Comparison of ENCODE assay signal across 9 cellular contexts in the genomic region with DNA sequence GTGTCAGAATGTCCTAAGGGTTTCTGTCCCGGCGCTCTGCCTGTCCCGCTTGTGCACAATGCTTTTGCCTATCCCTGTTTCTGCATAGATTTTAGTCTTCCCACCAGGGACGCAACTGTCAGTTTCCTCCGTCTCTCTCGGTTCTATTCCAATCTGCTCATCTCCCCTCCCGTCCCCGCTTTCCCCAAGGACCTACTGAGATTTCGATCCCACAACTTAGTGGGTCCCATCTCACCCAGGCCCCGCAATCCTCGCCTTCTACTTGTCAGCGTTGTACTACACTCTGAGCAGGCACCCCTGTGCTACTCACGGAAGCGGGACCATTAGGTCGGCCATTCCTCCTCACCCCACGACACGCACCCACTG. TPM values are rescaled to one million over a fixed set of nuclear protein-coding genes. Genes with fewer than 3 reads are reported as not detected.
A peak's percentile ranks its signal among the peaks of the same experiment; 100 is the strongest.
DNase-seq lines count a peak whose midpoint lies in the region; ATAC-seq, FAIRE-seq and TF ChIP-seq lines count a peak whose summit lies in the region.
"Had no signal": no experiment of that assay in that cellular context is flagged by ENCODE, and none has a peak within 500 bp of the region (broad histone marks: within the 10 kb centered on the region; RNA-seq: fewer than 3 reads in every experiment).

No MANE protein-coding gene starts in this region.

- peaks cover 94% of the 10 kb centered on the region for H3K79me2 ChIP-seq in DOHH2 (ENCODE audit: control insufficient read depth, low read length)
- peaks cover 13% of the 10 kb centered on the region for H3K79me2 ChIP-seq in endothelial cell of umbilical vein (ENCODE audit: control insufficient read depth, insufficient read depth, low read length)

- H3F3A ChIP-seq in DOHH2 (ENCODE audit: control insufficient read depth, insufficient read depth): peaks cover 23% of the 10 kb centered on the region

- peak overlapping the region; percentile 88 for H3K4me2 ChIP-seq in DOHH2 (ENCODE audit: low read length)
- peak overlapping the region; percentile 83 for H3K4me2 ChIP-seq in endothelial cell of umbilical vein (ENCODE audit: insufficient read depth, low read length)

- peak overlapping the region; percentile 91 for H3K9ac ChIP-seq in endothelial cell of umbilical vein (replicated peaks; ENCODE audit: extremely low read depth, insufficient read depth, low read length)

- TF ChIP-seq CTCF in DOHH2 (IDR thresholded peaks at IDR 0.05; ENCODE audit: low read depth, low read length, poor library complexity, severe bottlenecking) (no peak), NB4 (IDR thresholded peaks at IDR 0.05; ENCODE audit: low read depth, low read length) (no peak), endothelial cell of umbilical vein (IDR thresholded peaks at IDR 0.05; ENCODE audit: extremely low read depth in 1 of 2, insufficient read depth in 1 of 2, low read depth in 1 of 2, low read length in 2 of 2) (no peak), ovary (IDR thresholded peaks at IDR 0.05) (no peak)

- H3K4me1 ChIP-seq in DOHH2 (ENCODE audit: control insufficient read depth, low read length): peaks cover 42% of the 10 kb centered on the region
- H3K4me1 ChIP-seq in endothelial cell of umbilical vein (ENCODE audit: control insufficient read depth, extremely low read depth, insufficient read depth, low read length): peaks cover 20% of the 10 kb centered on the region
- H3K4me1 ChIP-seq in ovary (ENCODE audit: insufficient read depth): peaks cover 1% of the 10 kb centered on the region

- no TSS peak for BruUV-seq in endothelial cell of umbilical vein (replicated peaks; lab: Mats Ljungman, UMichigan)

- intact Hi-C loops in endothelial cell of umbilical vein (cut with micrococcal nuclease) (loop anchor here (2.0 kb wide), 1 partner anchor 59 kb away; the partner anchor contains the start of gene ZSCAN25), ovary (cut with DNase I) (loop anchor here in 1 of 4 donors (10.0 kb wide), 2 partner anchors 67 to 153 kb away; partner anchors contain the start of genes BUD31 and PDAP1)

- DNase-seq in NB4 (ENCODE audit: low read depth) (no peak), endothelial cell of umbilical vein (ENCODE audit: low read depth, low spot score) (no peak), ovary (no peak), mesenteric fat pad (ENCODE audit: low spot score) (no peak), RPMI8226 (no peak), COR-L47 (lab: John Stamatoyannopoulos, UW) (no peak)

- peak; percentile 41 for ATAC-seq in GM21717 (IDR thresholded peaks at IDR 0.05; ENCODE audit: unreplicated experiment)

- no peak for TF ChIP-seq POLR2A in NB4 (IDR thresholded peaks at IDR 0.05; ENCODE audit: extremely low read depth, insufficient read length)
- no peak for TF ChIP-seq POLR2A in endothelial cell of umbilical vein (IDR thresholded peaks at IDR 0.05; ENCODE audit: low read depth, low read length)
- no peak for TF ChIP-seq POLR2A in ovary (IDR thresholded peaks at IDR 0.05)

- no peaks in the 10 kb centered on the region for H3K9me3 ChIP-seq in DOHH2 (ENCODE audit: control insufficient read depth, insufficient read depth, low read length)
- H3K9me3 ChIP-seq in endothelial cell of umbilical vein (replicated peaks; ENCODE audit: control insufficient read depth, insufficient read depth, low read length): no peaks in the 10 kb centered on the region
- H3K9me3 ChIP-seq in ovary: no peaks in the 10 kb centered on the region

- CTCF ChIA-PET in endothelial cell of umbilical vein (lab: Charles Lee): interaction anchor here (1.4 to 2.3 kb wide), 2 partner anchors 53 to 58 kb away, joined by 3 to 6 read pairs; partner anchors contain the start of genes ZKSCAN5 and ZSCAN25

- H3K9me1 ChIP-seq in endothelial cell of umbilical vein (replicated peaks; ENCODE audit: control insufficient read depth, extremely low read depth, insufficient read depth, low read length): no peaks in the 10 kb centered on the region

- peak overlapping the region; percentile 100 for H3K4me3 ChIP-seq in DOHH2 (ENCODE audit: low read length)
- H3K4me3 ChIP-seq in NB4 (ENCODE audit: low read depth, low read length): peak overlapping the region; percentile 92
- H3K4me3 ChIP-seq in endothelial cell of umbilical vein (replicated peaks in 1 of 3; ENCODE audit: insufficient read depth in 1 of 3, low read depth in 1 of 3, low read length in 3 of 3): peak overlapping the region; percentile 80 to 86 (median 84)
- H3K4me3 ChIP-seq in ovary: peak overlapping the region; percentile 72

- H3K27ac ChIP-seq in DOHH2 (ENCODE audit: low read depth, low read length) (peak overlapping the region; percentile 89), endothelial cell of umbilical vein (ENCODE audit: insufficient read depth, low read depth, low read length) (no peak overlapping the region), ovary (peak overlapping the region; percentile 88)

- H4K20me1 ChIP-seq in DOHH2 (ENCODE audit: control insufficient read depth, insufficient read depth, low read depth, low read length) (peaks cover 35% of the 10 kb centered on the region; the same call in 1 of the 2 replicates), endothelial cell of umbilical vein (replicated peaks; ENCODE audit: control insufficient read depth, extremely low read depth, insufficient read depth, low read length) (no peaks in the 10 kb centered on the region)

- H2AFZ ChIP-seq in endothelial cell of umbilical vein (ENCODE audit: low read depth, low read length): peak overlapping the region; percentile 87

- no peaks in the 10 kb centered on the region for H3K27me3 ChIP-seq in DOHH2 (ENCODE audit: control insufficient read depth, low read length)
- H3K27me3 ChIP-seq in endothelial cell of umbilical vein (ENCODE audit: control insufficient read depth in 2 of 2, insufficient read depth in 2 of 2, low read length in 2 of 2): no peaks in the 10 kb centered on the region
- H3K27me3 ChIP-seq in ovary: no peaks in the 10 kb centered on the region

- POLR2A ChIA-PET in endothelial cell of umbilical vein (lab: Charles Lee): no interaction called here

- FAIRE-seq in endothelial cell of umbilical vein (lab: Jason Lieb, UNC): no peak

- 0 to 1% (median 1%) methylated on average over 17 of the region's 17 CpGs for WGBS in ovary, 3 donors

- H3K36me3 ChIP-seq in DOHH2 (ENCODE audit: control insufficient read depth, low read length): peaks cover 88% of the 10 kb centered on the region
- peaks cover 4 to 10% of the 10 kb centered on the region in 2 experiments for H3K36me3 ChIP-seq in endothelial cell of umbilical vein (ENCODE audit: control insufficient read depth in 2 of 2, extremely low read depth in 1 of 2, insufficient read depth in 2 of 2, low read length in 2 of 2)
- no peaks in the 10 kb centered on the region for H3K36me3 ChIP-seq in ovary

- dilution Hi-C loops in endothelial cell of umbilical vein (cut with MboI; ENCODE audit: extremely low pct_ligation_motif_present, low sequenced_read_pairs): no loop called here

- no peak for TF ChIP-seq EP300 in ovary (IDR thresholded peaks at IDR 0.05)

- H3K9me2 ChIP-seq in DOHH2 (replicated peaks; ENCODE audit: control insufficient read depth, low read length): no peaks in the 10 kb centered on the region

RNA-seq across cellular contexts. Expression of gene ZNF655, which starts 0.5 kb away (rescaled TPM):
- 15.7 and 16.9 TPM in 2 replicates for total RNA-seq in endothelial cell of umbilical vein
- 17.4 and 20.4 TPM in 2 replicates for polyA plus RNA-seq in endothelial cell of umbilical vein
- polyA plus RNA-seq in endothelial cell of umbilical vein (2011; cell fraction: cytosol; rRNA removed): 11.9 and 12.3 TPM in 2 replicates
- 54.6 and 65.7 TPM in 2 replicates for polyA plus RNA-seq in endothelial cell of umbilical vein (2011; cell fraction: nucleus; rRNA removed)
- 5.2 and 11.6 TPM in 2 replicates for polyA plus RNA-seq in endothelial cell of umbilical vein (2012)
- polyA minus RNA-seq in endothelial cell of umbilical vein: 22.5 and 22.9 TPM in 2 replicates
- polyA minus RNA-seq in endothelial cell of umbilical vein (2011; cell fraction: cytosol; rRNA and poly(A)+ RNA removed): 15.6 TPM
- polyA minus RNA-seq in endothelial cell of umbilical vein (2011; cell fraction: nucleus; rRNA and poly(A)+ RNA removed): 29.6 and 34.9 TPM in 2 replicates
- 10 to 100 TPM; 48.7 to 68.5 (median 62.4) TPM for total RNA-seq in ovary
- 10 to 100 TPM; 33.0 to 44.6 TPM for polyA plus RNA-seq in ovary
- 78.2 TPM for total RNA-seq in mesenteric fat pad

RNA-seq across cellular contexts. Expression of gene FAM200A, which starts 6.0 kb away (rescaled TPM):
- total RNA-seq in endothelial cell of umbilical vein: 3.0 and 3.6 TPM in 2 replicates
- 1.7 and 2.1 TPM in 2 replicates for polyA plus RNA-seq in endothelial cell of umbilical vein
- polyA plus RNA-seq in endothelial cell of umbilical vein (2011; cell fraction: cytosol; rRNA removed): 3.0 and 3.2 TPM in 2 replicates
- 1.4 and 1.6 TPM in 2 replicates for polyA plus RNA-seq in endothelial cell of umbilical vein (2011; cell fraction: nucleus; rRNA removed)
- polyA plus RNA-seq in endothelial cell of umbilical vein (2012): 3.0 and 4.2 TPM in 2 replicates
- polyA minus RNA-seq in endothelial cell of umbilical vein: 2.7 and 2.8 TPM in 2 replicates
- polyA minus RNA-seq in endothelial cell of umbilical vein (2011; cell fraction: cytosol; rRNA and poly(A)+ RNA removed): 1.5 TPM
- 1.6 and 1.9 TPM in 2 replicates for polyA minus RNA-seq in endothelial cell of umbilical vein (2011; cell fraction: nucleus; rRNA and poly(A)+ RNA removed)
- total RNA-seq in ovary: 10 to 100 TPM in 2 of 7 donors, 1 to 10 TPM in 5; 6.4 to 13.5 (median 9.0) TPM
- polyA plus RNA-seq in ovary: 1 to 10 TPM; 7.5 to 8.9 TPM
- total RNA-seq in mesenteric fat pad: 2.5 TPM

RNA-seq across cellular contexts. Expression of gene TMEM225B, which starts 40.1 kb away (rescaled TPM):
- total RNA-seq in endothelial cell of umbilical vein: not detected in 2 replicates
- polyA plus RNA-seq in endothelial cell of umbilical vein: 0.08 and 0.29 TPM in 2 replicates
- 0.12 and 0.20 TPM in 2 replicates for polyA plus RNA-seq in endothelial cell of umbilical vein (2011; cell fraction: cytosol; rRNA removed)
- 0.36 and 0.51 TPM in 2 replicates for polyA plus RNA-seq in endothelial cell of umbilical vein (2011; cell fraction: nucleus; rRNA removed)
- polyA plus RNA-seq in endothelial cell of umbilical vein (2012): not detected in 2 replicates
- polyA minus RNA-seq in endothelial cell of umbilical vein: not detected in 2 replicates
- not detected for polyA minus RNA-seq in endothelial cell of umbilical vein (2011; cell fraction: cytosol; rRNA and poly(A)+ RNA removed)
- 0.34 TPM in 1 of 2 replicates, not detected in the other for polyA minus RNA-seq in endothelial cell of umbilical vein (2011; cell fraction: nucleus; rRNA and poly(A)+ RNA removed)
- total RNA-seq in ovary: 1 to 10 TPM in 4 of 7 donors, under 1 TPM in 3; 0.25 to 3.5 (median 1.2) TPM
- 1 to 10 TPM in 1 of 2 donors, under 1 TPM in 1; 0.84 to 1.7 TPM for polyA plus RNA-seq in ovary
- 0.55 TPM for total RNA-seq in mesenteric fat pad
- total RNA-seq: SK-MEL-5 had no signal

RNA-seq across cellular contexts. Expression of gene ZKSCAN5, which starts 53.5 kb away (rescaled TPM):
- total RNA-seq in endothelial cell of umbilical vein (9.6 and 9.7 TPM in 2 replicates), ovary (10 to 100 TPM in 1 of 7 donors, 1 to 10 TPM in 6; 5.4 to 12.1 (median 8.6) TPM), mesenteric fat pad (5.7 TPM)
- polyA plus RNA-seq in endothelial cell of umbilical vein (3.6 and 4.3 TPM in 2 replicates), ovary (10 to 100 TPM in 1 of 2 donors, 1 to 10 TPM in 1; 5.2 to 10.5 TPM)
- 5.9 and 6.2 TPM in 2 replicates for polyA plus RNA-seq in endothelial cell of umbilical vein (2011; cell fraction: cytosol; rRNA removed)
- polyA plus RNA-seq in endothelial cell of umbilical vein (2011; cell fraction: nucleus; rRNA removed): 8.0 and 9.6 TPM in 2 replicates
- polyA plus RNA-seq in endothelial cell of umbilical vein (2012): 6.6 and 8.3 TPM in 2 replicates
- 10.7 and 12.6 TPM in 2 replicates for polyA minus RNA-seq in endothelial cell of umbilical vein
- polyA minus RNA-seq in endothelial cell of umbilical vein (2011; cell fraction: cytosol; rRNA and poly(A)+ RNA removed): 9.6 TPM
- 7.7 TPM in 2 replicates for polyA minus RNA-seq in endothelial cell of umbilical vein (2011; cell fraction: nucleus; rRNA and poly(A)+ RNA removed)

RNA-seq across cellular contexts. Expression of gene ZNF394, which starts 57.8 kb away (rescaled TPM):
- 19.8 and 22.8 TPM in 2 replicates for total RNA-seq in endothelial cell of umbilical vein
- 8.3 and 8.6 TPM in 2 replicates for polyA plus RNA-seq in endothelial cell of umbilical vein
- polyA plus RNA-seq in endothelial cell of umbilical vein (2011; cell fraction: cytosol; rRNA removed): 11.8 and 14.0 TPM in 2 replicates
- 15.3 and 21.3 TPM in 2 replicates for polyA plus RNA-seq in endothelial cell of umbilical vein (2011; cell fraction: nucleus; rRNA removed)
- 11.4 and 11.7 TPM in 2 replicates for polyA plus RNA-seq in endothelial cell of umbilical vein (2012)
- polyA minus RNA-seq in endothelial cell of umbilical vein: 17.3 and 19.1 TPM in 2 replicates
- polyA minus RNA-seq in endothelial cell of umbilical vein (2011; cell fraction: cytosol; rRNA and poly(A)+ RNA removed): 11.6 TPM
- polyA minus RNA-seq in endothelial cell of umbilical vein (2011; cell fraction: nucleus; rRNA and poly(A)+ RNA removed): 19.6 and 21.3 TPM in 2 replicates
- total RNA-seq in ovary: 10 to 100 TPM; 29.5 to 43.8 (median 36.7) TPM
- polyA plus RNA-seq in ovary: 10 to 100 TPM; 19.2 to 23.1 TPM
- 24.4 TPM for total RNA-seq in mesenteric fat pad
